Comparison of ENCODE assay signal across 9 cellular contexts in genomic region chr11:88484873-88485621, GRCh38.
A peak's percentile ranks its signal among the peaks of the same experiment; 100 is the strongest.
DNase-seq lines count a peak whose midpoint lies in the region; ATAC-seq and TF ChIP-seq lines count a peak whose summit lies in the region.
"Had no signal": no experiment of that assay in that cellular context is flagged by ENCODE, and none has a peak within 500 bp of the region (broad histone marks: within the 10 kb centered on the region; RNA-seq: fewer than 3 reads in every experiment).

No MANE protein-coding gene starts in this region.

- peaks cover 2% of the 10 kb centered on the region for H3K27me3 Mint-ChIP-seq in activated CD4-positive, alpha-beta memory T cell treated with anti-CD3 and anti-CD28 coated beads, Interleukin-2, amount 10 ng/mL, durations not matched to agents 7 days and 5 days

- CTCF ChIA-PET in activated CD4-positive, alpha-beta memory T cell treated with anti-CD3 and anti-CD28 coated beads, Interleukin-2, amount 10 ng/mL, durations not matched to agents 7 days and 5 days (lab: Charles Lee), result interaction anchor here (0.5 to 2.7 kb wide), 24 partner anchors 9 to 671 kb away, joined by 3 to 11 read pairs (median 4); no protein-coding TSS in a partner anchor

- POLR2A ChIA-PET in activated CD4-positive, alpha-beta memory T cell treated with anti-CD3 and anti-CD28 coated beads, Interleukin-2, amount 10 ng/mL, durations not matched to agents 7 days and 5 days (lab: Charles Lee), result no interaction called here

- no peak overlapping the region for H3K27ac Mint-ChIP-seq in activated CD4-positive, alpha-beta memory T cell treated with anti-CD3 and anti-CD28 coated beads, Interleukin-2, amount 10 ng/mL, durations not matched to agents 7 days and 5 days

- no peaks in the 10 kb centered on the region for H3K9me3 Mint-ChIP-seq in activated CD4-positive, alpha-beta memory T cell treated with anti-CD3 and anti-CD28 coated beads, Interleukin-2, amount 10 ng/mL, durations not matched to agents 7 days and 5 days

- no peaks in the 10 kb centered on the region for H3K36me3 Mint-ChIP-seq in activated CD4-positive, alpha-beta memory T cell treated with anti-CD3 and anti-CD28 coated beads, Interleukin-2, amount 10 ng/mL, durations not matched to agents 7 days and 5 days (ENCODE audit: low read depth)
- H3K36me3 Mint-ChIP-seq: naive B cell had no signal

- H3K4me3 Mint-ChIP-seq in activated CD4-positive, alpha-beta memory T cell treated with anti-CD3 and anti-CD28 coated beads, Interleukin-2, amount 10 ng/mL, durations not matched to agents 7 days and 5 days, result no peak overlapping the region

- peak; percentile 92 for TF ChIP-seq CTCF in C4-2B (conservative IDR thresholded peaks at IDR 0.05)

- ATAC-seq in GM18519 (IDR thresholded peaks at IDR 0.05; ENCODE audit: low FRiP score, unreplicated experiment) (peak; percentile 74), HG02870 (IDR thresholded peaks at IDR 0.05; ENCODE audit: unreplicated experiment) (peak; percentile 79)

- H3K27ac ChIP-seq in C4-2B, result no peak overlapping the region

- peaks cover 9% of the 10 kb centered on the region for H3K4me1 Mint-ChIP-seq in activated CD4-positive, alpha-beta memory T cell treated with anti-CD3 and anti-CD28 coated beads, Interleukin-2, amount 10 ng/mL, durations not matched to agents 7 days and 5 days
- H3K4me1 Mint-ChIP-seq: naive B cell had no signal

- DNase-seq in NCI-H2029 treated with DMSO at 0.1 percent for 48 hours (lab: John Stamatoyannopoulos, UW), result peak; percentile 12
- DNase-seq in activated CD4-positive, alpha-beta memory T cell treated with anti-CD3 and anti-CD28 coated beads, Interleukin-2, amount 10 ng/mL, durations not matched to agents 7 days and 5 days, result peak; percentile 41
- peak; percentile 35 for DNase-seq in foreskin melanocyte
- DNase-seq in stimulated activated CD4-positive, alpha-beta T cell treated with anti-CD3 and anti-CD28 coated beads, Interleukin-12 subunit alpha, Interleukin-12 subunit beta, amount 100 ng/mL, for 4 hours, result peak; percentile 10
- DNase-seq in putamen (ENCODE audit: low spot score), result no peak
- DNase-seq: naive B cell had no signal
